Comparison of ENCODE assay signal across 11 cellular contexts in genomic region chr6:5905431-5906339, GRCh38.
DNase-seq lines count a peak whose midpoint lies in the region; ATAC-seq and TF ChIP-seq lines count a peak whose summit lies in the region.
"Had no signal": no experiment of that assay in that cellular context is flagged by ENCODE, and none has a peak within 500 bp of the region (broad histone marks: within the 10 kb centered on the region; RNA-seq: fewer than 3 reads in every experiment).

No MANE protein-coding gene starts in this region.

- H3K4me3 Mint-ChIP-seq in progenitor cell of endocrine pancreas (ENCODE audit: low read depth) = no peak overlapping the region
- no peak overlapping the region for H3K4me3 Mint-ChIP-seq in activated naive CD4-positive, alpha-beta T cell treated with anti-CD3 and anti-CD28 coated beads for 36 hours
- H3K4me3 Mint-ChIP-seq: central memory CD8-positive, alpha-beta T cell; WTC11 had no signal

- H3K4me1 ChIP-seq in HCT116 (ENCODE audit: control insufficient read depth in 1 of 2, insufficient read depth in 2 of 2, low read length in 2 of 2) (peaks cover 0 to 10% of the 10 kb centered on the region in 2 experiments; a peak in 3 of 4 replicates), right atrium auricular region (peaks cover 0 to 19% of the 10 kb centered on the region in 2 donors)

- H2AFZ ChIP-seq in HCT116 (ENCODE audit: low read depth, low read length, poor library complexity, severe bottlenecking) = no peak overlapping the region

- DNase-seq in HCT116 (ENCODE audit: low read depth, low spot score) (no peak), astrocyte of the hippocampus (ENCODE audit: low read depth, low spot score) (peak; percentile 92), right atrium auricular region (ENCODE audit: low spot score) (peak; percentile 87), substantia nigra (lab: John Stamatoyannopoulos, UW) (peak in 27 of 49 donors; percentile 2 to 53 (median 13)), progenitor cell of endocrine pancreas (ENCODE audit: low spot score, unreplicated experiment) (no peak), NCI-H82 treated with DMSO at 0.1 percent for 48 hours (lab: John Stamatoyannopoulos, UW; ENCODE audit: unreplicated experiment) (no peak)
- DNase-seq in activated naive CD4-positive, alpha-beta T cell treated with anti-CD3 and anti-CD28 coated beads for 36 hours = no peak
- no peak for DNase-seq in activated CD4-positive, alpha-beta T cell treated with anti-CD3 and anti-CD28 coated beads for 4 hours
- DNase-seq: midbrain had no signal

- RAD21 ChIA-PET in HCT116 (lab: Charles Lee; ENCODE audit: low non-redundant PET in 1 of 2, low total read pairs in 2 of 2, uncharacterized antibody in 2 of 2, unreplicated experiment in 2 of 2) = no interaction called here

- TF ChIP-seq CTCF in HCT116 (IDR thresholded peaks at IDR 0.05 in 2 of 3, conservative IDR thresholded peaks at IDR 0.05 in 1 of 3; ENCODE audit: borderline replicate concordance in 1 of 3, insufficient read depth in 1 of 3, low read depth in 2 of 3, low read length in 2 of 3) (no peak), right atrium auricular region (IDR thresholded peaks at IDR 0.05) (no peak), progenitor cell of endocrine pancreas (IDR thresholded peaks at IDR 0.05; ENCODE audit: unreplicated experiment) (no peak)

- no peaks in the 10 kb centered on the region for H3K36me3 Mint-ChIP-seq in progenitor cell of endocrine pancreas (ENCODE audit: insufficient read depth)
- H3K36me3 Mint-ChIP-seq in activated naive CD4-positive, alpha-beta T cell treated with anti-CD3 and anti-CD28 coated beads for 36 hours (ENCODE audit: low read depth) = no peaks in the 10 kb centered on the region
- H3K36me3 Mint-ChIP-seq: WTC11 had no signal

- H3K4me3 ChIP-seq in HCT116 (replicated peaks in 1 of 2; ENCODE audit: low read depth in 1 of 2, low read length in 2 of 2) (no peak overlapping the region), right atrium auricular region (no peak overlapping the region)

- no peak for TF ChIP-seq POLR2A in HCT116 (IDR thresholded peaks at IDR 0.05; ENCODE audit: borderline replicate concordance, extremely low read depth, insufficient read depth, insufficient read length)

- H3K27me3 ChIP-seq in HCT116 (ENCODE audit: insufficient read depth, low read length) (no peaks in the 10 kb centered on the region), right atrium auricular region (no peaks in the 10 kb centered on the region)

- H4K20me1 ChIP-seq in HCT116 (ENCODE audit: insufficient read depth) = no peaks in the 10 kb centered on the region

- TF ChIP-seq RAD21 in HCT116 (IDR thresholded peaks at IDR 0.05; ENCODE audit: low read depth) = no peak

- H3K27ac Mint-ChIP-seq in progenitor cell of endocrine pancreas = no peak overlapping the region
- no peak overlapping the region for H3K27ac Mint-ChIP-seq in activated naive CD4-positive, alpha-beta T cell treated with anti-CD3 and anti-CD28 coated beads for 36 hours
- H3K27ac Mint-ChIP-seq: WTC11 had no signal

- H3K27me3 Mint-ChIP-seq in progenitor cell of endocrine pancreas = no peaks in the 10 kb centered on the region
- H3K27me3 Mint-ChIP-seq in activated naive CD4-positive, alpha-beta T cell treated with anti-CD3 and anti-CD28 coated beads for 36 hours (ENCODE audit: low read depth) = no peaks in the 10 kb centered on the region
- H3K27me3 Mint-ChIP-seq: central memory CD8-positive, alpha-beta T cell had no signal

- 0 out of 2 replicates have a peak overlapping the region, but pooled peaks have one; percentile 14 for H3K4me2 ChIP-seq in HCT116 (ENCODE audit: low read length)

- H3K9me3 ChIP-seq in HCT116 (ENCODE audit: control insufficient read depth in 1 of 2, insufficient read depth in 1 of 2, low read depth in 1 of 2, low read length in 2 of 2) = no peaks in the 10 kb centered on the region
- no peaks in the 10 kb centered on the region for H3K9me3 ChIP-seq in right atrium auricular region

- H3K36me3 ChIP-seq in HCT116 (ENCODE audit: control insufficient read depth in 1 of 2, insufficient read depth in 2 of 2, low read length in 2 of 2) = no peaks in the 10 kb centered on the region
- no peaks in the 10 kb centered on the region for H3K36me3 ChIP-seq in right atrium auricular region

- CTCF ChIA-PET in HCT116 (lab: Charles Lee) = no interaction called here
- CTCF ChIA-PET in activated naive CD4-positive, alpha-beta T cell treated with anti-CD3 and anti-CD28 coated beads for 36 hours (lab: Charles Lee) = interaction anchor here (0.6 kb wide), 1 partner anchor 84 kb away, joined by 3 read pairs; no protein-coding TSS in a partner anchor

- ATAC-seq in HCT116 = peak; percentile 72
- ATAC-seq: WTC11 had no signal

- H3K9me2 ChIP-seq in HCT116 (ENCODE audit: insufficient read depth) = no peaks in the 10 kb centered on the region

- no peak overlapping the region for H3K27ac ChIP-seq in HCT116 (ENCODE audit: low read depth, low read length)
- peak overlapping the region; percentile 53 to 55 for H3K27ac ChIP-seq in right atrium auricular region
- no peak overlapping the region for H3K27ac ChIP-seq in substantia nigra (ENCODE audit: low read depth, low read length, poor library complexity, severe bottlenecking)

- H3K9me3 Mint-ChIP-seq in progenitor cell of endocrine pancreas (ENCODE audit: low read depth) = no peaks in the 10 kb centered on the region
- H3K9me3 Mint-ChIP-seq in activated naive CD4-positive, alpha-beta T cell treated with anti-CD3 and anti-CD28 coated beads for 36 hours = no peaks in the 10 kb centered on the region
- H3K9me3 Mint-ChIP-seq: central memory CD8-positive, alpha-beta T cell had no signal

- H3K79me2 ChIP-seq in HCT116 (ENCODE audit: insufficient read depth, low read length) = no peaks in the 10 kb centered on the region

- POLR2A ChIA-PET in HCT116 (lab: Charles Lee) = no interaction called here

- no peak overlapping the region for H3K9ac ChIP-seq in HCT116 (ENCODE audit: low read length)

- no TSS peak for BruUV-seq in HCT116 (replicated peaks; lab: Mats Ljungman, UMichigan)

- peaks cover 4% of the 10 kb centered on the region for H3K4me1 Mint-ChIP-seq in progenitor cell of endocrine pancreas (ENCODE audit: low read depth)
- no peaks in the 10 kb centered on the region for H3K4me1 Mint-ChIP-seq in activated naive CD4-positive, alpha-beta T cell treated with anti-CD3 and anti-CD28 coated beads for 36 hours (ENCODE audit: low read depth)
- H3K4me1 Mint-ChIP-seq: central memory CD8-positive, alpha-beta T cell had no signal

- intact Hi-C loops in HCT116 (cut with micrococcal nuclease) = no loop called here
- intact Hi-C loops in activated naive CD4-positive, alpha-beta T cell treated with anti-CD3 and anti-CD28 coated beads for 36 hours (cut with micrococcal nuclease) = no loop called here

TF ChIP-seq in HCT116, 20 proteins besides CTCF, POLR2A, EP300 and RAD21:
- TF ChIP-seq SIN3A (IDR thresholded peaks at IDR 0.05; ENCODE audit: low read depth) = no peak
- TF ChIP-seq MAX (IDR thresholded peaks at IDR 0.05) = peak; percentile 55
- TF ChIP-seq EZH2 (IDR thresholded peaks at IDR 0.05) = no peak
- TF ChIP-seq CEBPB (IDR thresholded peaks at IDR 0.05; ENCODE audit: low read depth) = no peak

Comparison
In these comparisons a context has a peak if more than half of its experiments do, and no peak if none do; other contexts are left out.
1. DNase-seq: peak in astrocyte of the hippocampus (single experiment), right atrium auricular region (single experiment) and substantia nigra (27 of 49); none in HCT116 (single experiment), progenitor cell of endocrine pancreas (single experiment), activated naive CD4-positive, alpha-beta T cell treated with anti-CD3 and anti-CD28 coated beads for 36 hours (single experiment), NCI-H82 treated with DMSO at 0.1 percent for 48 hours (single experiment) and activated CD4-positive, alpha-beta T cell treated with anti-CD3 and anti-CD28 coated beads for 4 hours (0 of 2).
2. H3K27ac ChIP-seq: peak in right atrium auricular region (2 of 2); none in HCT116 (single experiment) and substantia nigra (single experiment).